25 cellular contexts compared by ENCODE assay signal in genomic region chr13:22063416-22064124, GRCh38.
A peak's percentile ranks its signal among the peaks of the same experiment; 100 is the strongest.
DNase-seq lines count a peak whose midpoint lies in the region; ATAC-seq, FAIRE-seq and TF ChIP-seq lines count a peak whose summit lies in the region.
"Had no signal": no experiment of that assay in that cellular context is flagged by ENCODE, and none has a peak within 500 bp of the region (broad histone marks: within the 10 kb centered on the region; RNA-seq: fewer than 3 reads in every experiment).

No MANE protein-coding gene starts in this region.

- 95% methylated on average over 12 of the region's 23 CpGs; no CpG with 5 or more reads in 1 of the 2 experiments for WGBS in IMR-90 (ENCODE audit: extremely low coverage in 2 of 2, insufficient read length in 1 of 2), 2 experiments

- H3K9ac ChIP-seq in IMR-90 (ENCODE audit: low read depth, low read length), result no peak overlapping the region

- H3K56ac ChIP-seq in IMR-90 (ENCODE audit: extremely low read depth, insufficient read depth, low read length), result no peak overlapping the region

- H3K4me3 Mint-ChIP-seq in CD4-positive, alpha-beta memory T cell, result peak overlapping the region; percentile 25 to 69 (median 48)
- H3K4me3 Mint-ChIP-seq in natural killer cell treated with Interleukin-12 subunit alpha and Interleukin-12 subunit beta and Interleukin-15 and Interleukin-18, amount 100 ng/mL, for 72 hours, result peak overlapping the region; percentile 56
- H3K4me3 Mint-ChIP-seq: brain had no signal

- no peak overlapping the region for H4K8ac ChIP-seq in IMR-90 (ENCODE audit: low read depth in 2 of 2, low read length in 2 of 2)

- DNase-seq in CD4-positive, alpha-beta memory T cell, result no peak
- DNase-seq in IMR-90 (no peak), amniotic epithelial cell (ENCODE audit: low read depth) (peak; percentile 5), D721Med (ENCODE audit: insufficient read length, low spot score) (no peak), GM10266 (ENCODE audit: extremely low spot score) (no peak)
- DNase-seq in natural killer cell treated with Interleukin-12 subunit alpha and Interleukin-12 subunit beta and Interleukin-15 and Interleukin-18, amount 100 ng/mL, for 72 hours (ENCODE audit: low spot score), result no peak
- DNase-seq: activated CD4-positive, CD25-positive, alpha-beta regulatory T cell; DND-41; erythroblast; foreskin fibroblast; H7; heart left ventricle; KG1; mesenchymal stem cell; NCI-H146; NCI-H510A; NK-92 treated with Interleukin-12 subunit alpha and Interleukin-12 subunit beta, amount 100 ng/mL, for 24 hours; PC-9; SHP77 treated with DMSO at 0.1 percent for 48 hours; small intestine; testis had no signal

- H3K36me3 ChIP-seq in CD4-positive, alpha-beta memory T cell (ENCODE audit: insufficient read depth, low read length), result no peaks in the 10 kb centered on the region
- H3K36me3 ChIP-seq in IMR-90 (ENCODE audit: control insufficient read depth, insufficient read depth, low read length), result no peaks in the 10 kb centered on the region
- H3K36me3 ChIP-seq: heart left ventricle had no signal

- H3K79me1 ChIP-seq in IMR-90 (ENCODE audit: low read depth in 1 of 2, low read length in 2 of 2), result no peaks in the 10 kb centered on the region

- H3K4me2 ChIP-seq in IMR-90 (ENCODE audit: low read depth, low read length), result no peak overlapping the region
- H3K4me2 ChIP-seq: PC-9 had no signal

- no peak for ATAC-seq in IMR-90 (ENCODE audit: low read depth)
- ATAC-seq in natural killer cell treated with Interleukin-12 subunit alpha and Interleukin-12 subunit beta and Interleukin-15 and Interleukin-18, amount 100 ng/mL, for 72 hours, result no peak
- no peak for ATAC-seq in HG03135 (IDR thresholded peaks at IDR 0.05; ENCODE audit: unreplicated experiment)
- ATAC-seq: GM12878, heart left ventricle, left lobe of liver had no signal

- peak overlapping the region; percentile 12; the same call in 1 of the 2 replicates for H3K4ac ChIP-seq in IMR-90 (ENCODE audit: low read depth, low read length)

- H3K4me1 ChIP-seq in CD4-positive, alpha-beta memory T cell (ENCODE audit: insufficient read depth, low read length), result peaks cover 80% of the 10 kb centered on the region
- peaks cover 7% of the 10 kb centered on the region; the same call in 1 of the 2 replicates for H3K4me1 ChIP-seq in IMR-90 (ENCODE audit: control insufficient read depth, insufficient read depth, low read length)
- H3K4me1 ChIP-seq: testis had no signal

- BruUV-seq in IMR-90 (replicated peaks; lab: Mats Ljungman, UMichigan), result no TSS peak

- H3K27ac Mint-ChIP-seq in CD4-positive, alpha-beta memory T cell, result peak overlapping the region; percentile 92 to 100 (median 99)
- peak overlapping the region; percentile 90 to 91 for H3K27ac Mint-ChIP-seq in natural killer cell treated with Interleukin-12 subunit alpha and Interleukin-12 subunit beta and Interleukin-15 and Interleukin-18, amount 100 ng/mL, for 72 hours
- H3K27ac Mint-ChIP-seq: brain had no signal

- TF ChIP-seq POLR2A in IMR-90 (IDR thresholded peaks at IDR 0.05; ENCODE audit: low read depth, low read length), result no peak

- no peaks in the 10 kb centered on the region for H3K9me3 ChIP-seq in CD4-positive, alpha-beta memory T cell (ENCODE audit: control insufficient read depth in 1 of 2, low read length in 2 of 2)
- no peaks in the 10 kb centered on the region for H3K9me3 ChIP-seq in IMR-90 (ENCODE audit: control insufficient read depth, insufficient read depth, low read length)
- H3K9me3 ChIP-seq: heart left ventricle, testis had no signal

- no peak overlapping the region for H2AFZ ChIP-seq in IMR-90 (replicated peaks; ENCODE audit: low read length, poor library complexity)
- H2AFZ ChIP-seq: PC-9 had no signal

- peaks cover 70 to 93% (median 80%) of the 10 kb centered on the region in 4 donors for H3K4me1 Mint-ChIP-seq in CD4-positive, alpha-beta memory T cell
- peaks cover 56% of the 10 kb centered on the region in 2 donors for H3K4me1 Mint-ChIP-seq in natural killer cell treated with Interleukin-12 subunit alpha and Interleukin-12 subunit beta and Interleukin-15 and Interleukin-18, amount 100 ng/mL, for 72 hours (ENCODE audit: low read depth in 2 of 2)

- H4K91ac ChIP-seq in IMR-90 (ENCODE audit: insufficient read depth, low read depth, low read length), result 0 out of 2 replicates have a peak overlapping the region, but pooled peaks have one; percentile 22

- H3K14ac ChIP-seq in IMR-90 (replicated peaks; ENCODE audit: low read depth, low read length), result no peak overlapping the region

- in situ Hi-C loops in IMR-90 (cut with MboI; ENCODE audit: low sequenced_read_pairs), result no loop called here

- H2AK5ac ChIP-seq in IMR-90 (ENCODE audit: low read depth, low read length), result peak overlapping the region; percentile 15

- dilution Hi-C loops in IMR-90 (cut with HindIII; ENCODE audit: low sequenced_read_pairs, unreplicated experiment), result no loop called here

- no peak for TF ChIP-seq RAD21 in IMR-90 (IDR thresholded peaks at IDR 0.05; ENCODE audit: low read length)

- no peak overlapping the region for H2BK5ac ChIP-seq in IMR-90 (ENCODE audit: low read depth, low read length, poor library complexity, severe bottlenecking)

- no peak overlapping the region for H3K4me3 ChIP-seq in CD4-positive, alpha-beta memory T cell (ENCODE audit: low read length in 2 of 2)
- no peak overlapping the region for H3K4me3 ChIP-seq in IMR-90 (ENCODE audit: insufficient read depth, low read depth, low read length)
- H3K4me3 ChIP-seq: GM12878, heart left ventricle, PC-9, testis had no signal

- H4K20me1 ChIP-seq in IMR-90 (ENCODE audit: insufficient read depth, low read length), result no peaks in the 10 kb centered on the region

- no peak overlapping the region for H2BK120ac ChIP-seq in IMR-90 (ENCODE audit: low read depth, low read length)

- no peak overlapping the region for H2BK15ac ChIP-seq in IMR-90 (ENCODE audit: low read depth, low read length)

- H3K27me3 ChIP-seq in CD4-positive, alpha-beta memory T cell (ENCODE audit: insufficient read depth, low read length), result no peaks in the 10 kb centered on the region
- no peaks in the 10 kb centered on the region for H3K27me3 ChIP-seq in IMR-90 (ENCODE audit: control insufficient read depth, insufficient read depth, low read length)
- H3K27me3 ChIP-seq: heart left ventricle, testis had no signal

- no peaks in the 10 kb centered on the region; the same call in 1 of the 2 replicates for H3K9me1 ChIP-seq in IMR-90 (ENCODE audit: insufficient read depth, low read length)

- peak overlapping the region; percentile 30 for H3K27ac ChIP-seq in CD4-positive, alpha-beta memory T cell (ENCODE audit: low read depth, low read length)
- no peak overlapping the region for H3K27ac ChIP-seq in IMR-90 (ENCODE audit: insufficient read depth, low read length)
- H3K27ac ChIP-seq: PC-9, testis had no signal

- H3K9me3 Mint-ChIP-seq in CD4-positive, alpha-beta memory T cell, result peaks cover 0 to 5% (median 0%) of the 10 kb centered on the region in 8 donors
- H3K9me3 Mint-ChIP-seq in natural killer cell treated with Interleukin-12 subunit alpha and Interleukin-12 subunit beta and Interleukin-15 and Interleukin-18, amount 100 ng/mL, for 72 hours, result no peaks in the 10 kb centered on the region

- H3K27me3 Mint-ChIP-seq in CD4-positive, alpha-beta memory T cell, result no peaks in the 10 kb centered on the region
- H3K27me3 Mint-ChIP-seq in natural killer cell treated with Interleukin-12 subunit alpha and Interleukin-12 subunit beta and Interleukin-15 and Interleukin-18, amount 100 ng/mL, for 72 hours, result no peaks in the 10 kb centered on the region

- H3K36me3 Mint-ChIP-seq in CD4-positive, alpha-beta memory T cell, result no peaks in the 10 kb centered on the region
- H3K36me3 Mint-ChIP-seq in natural killer cell treated with Interleukin-12 subunit alpha and Interleukin-12 subunit beta and Interleukin-15 and Interleukin-18, amount 100 ng/mL, for 72 hours, result no peaks in the 10 kb centered on the region
- H3K36me3 Mint-ChIP-seq: brain had no signal

- POLR2A ChIA-PET in CD4-positive, alpha-beta memory T cell (lab: Charles Lee; ENCODE audit: partially characterized antibody), result interaction anchor here (1.1 to 4.5 kb wide), 5 partner anchors 12 to 460 kb away, joined by 3 to 35 read pairs (median 5); partner anchors contain the start of gene MICU2
- POLR2A ChIA-PET in IMR-90 (lab: Charles Lee; ENCODE audit: unreplicated experiment), result no interaction called here

- TF ChIP-seq CTCF in IMR-90 (conservative IDR thresholded peaks at IDR 0.05; ENCODE audit: low read depth, low read length) (no peak), D721Med (IDR thresholded peaks at IDR 0.05; ENCODE audit: insufficient read depth, missing control alignments) (no peak), GM10266 (IDR thresholded peaks at IDR 0.05; ENCODE audit: control insufficient read depth, insufficient read depth, low read depth, missing control alignments) (no peak)

- CTCF ChIA-PET in CD4-positive, alpha-beta memory T cell (lab: Charles Lee; ENCODE audit: partially characterized antibody), result interaction anchor here (1.0 to 2.6 kb wide), 3 partner anchors 9 to 124 kb away, joined by 3 to 19 read pairs (median 4); no protein-coding TSS in a partner anchor
- CTCF ChIA-PET in IMR-90 (lab: Yijun Ruan, JAX), result no interaction called here

- H2BK20ac ChIP-seq in IMR-90 (ENCODE audit: low read depth, low read length), result no peak overlapping the region

- no peak for FAIRE-seq in D721Med (lab: Jason Lieb, UNC)
- FAIRE-seq: GM12878, small intestine had no signal

- H2AK9ac ChIP-seq in IMR-90 (replicated peaks; ENCODE audit: low read depth, low read length, poor library complexity), result no peak overlapping the region

- H3K18ac ChIP-seq in IMR-90 (ENCODE audit: low read depth, low read length), result no peak overlapping the region

- H3K23ac ChIP-seq in IMR-90 (ENCODE audit: low read depth, low read length), result no peak overlapping the region

- intact Hi-C loops in CD4-positive, alpha-beta memory T cell (cut with micrococcal nuclease), result loop anchor here (2.0 to 10.0 kb wide), 3 partner anchors 51 to 459 kb away; partner anchors contain the start of gene MICU2
- intact Hi-C loops in IMR-90 (cut with micrococcal nuclease), result no loop called here

- no peak overlapping the region for H4K5ac ChIP-seq in IMR-90 (ENCODE audit: low read depth, low read length)

TF ChIP-seq in IMR-90, 13 proteins besides CTCF, POLR2A, EP300 and RAD21:
- TF ChIP-seq SMC3 (IDR thresholded peaks at IDR 0.05; ENCODE audit: low read depth, low read length) (no peak), CEBPB (IDR thresholded peaks at IDR 0.05; ENCODE audit: low read depth, low read length) (peak; percentile 43; the same call in 1 of the 2 replicates)
